In genomic region chr9:36194326-36195000, GRCh38 we compare ENCODE assay signal across 1 cellular context.
TF ChIP-seq lines count a peak whose summit lies in the region.

No MANE protein-coding gene starts in this region.

TF ChIP-seq in IMR-90, 13 proteins besides CTCF, POLR2A, EP300 and RAD21:
- TF ChIP-seq RCOR1 (IDR thresholded peaks at IDR 0.05; ENCODE audit: insufficient replicate concordance, low read length) = no peak
- TF ChIP-seq CHD1 (IDR thresholded peaks at IDR 0.05; ENCODE audit: low read depth, low read length) = no peak
- no peak for TF ChIP-seq BHLHE40 (IDR thresholded peaks at IDR 0.05; ENCODE audit: low read depth, low read length)
- TF ChIP-seq NFE2L2 (IDR thresholded peaks at IDR 0.05; ENCODE audit: low read depth, low read length) = no peak
- TF ChIP-seq MAZ (IDR thresholded peaks at IDR 0.05; ENCODE audit: borderline replicate concordance, low read depth, low read length) = no peak
- no peak for TF ChIP-seq MXI1 (IDR thresholded peaks at IDR 0.05; ENCODE audit: borderline replicate concordance, low read depth, low read length)
- no peak for TF ChIP-seq USF2 (IDR thresholded peaks at IDR 0.05; ENCODE audit: low read depth, low read length)
- no peak for TF ChIP-seq MAFK (IDR thresholded peaks at IDR 0.05; ENCODE audit: low read depth, low read length)
- no peak for TF ChIP-seq ELK1 (IDR thresholded peaks at IDR 0.05; ENCODE audit: borderline replicate concordance, low read depth, low read length)
